In genomic region chrX:78315745-78316144, GRCh38 we compare ENCODE assay signal across 26 cellular contexts. TPM values are rescaled to one million over a fixed set of nuclear protein-coding genes. Genes with fewer than 3 reads are reported as not detected.
DNase-seq lines count a peak whose midpoint lies in the region; ATAC-seq, FAIRE-seq and TF ChIP-seq lines count a peak whose summit lies in the region.
"Had no signal": no experiment of that assay in that cellular context is flagged by ENCODE, and none has a peak within 500 bp of the region (broad histone marks: within the 10 kb centered on the region; RNA-seq: fewer than 3 reads in every experiment).

No MANE protein-coding gene starts in this region.

- TF ChIP-seq EP300 in GM12878 (IDR thresholded peaks at IDR 0.05; ENCODE audit: borderline replicate concordance in 1 of 2, control insufficient read depth in 1 of 2, low read depth in 2 of 2, low read length in 2 of 2): no peak

- no peak overlapping the region for H3K4me3 Mint-ChIP-seq in activated CD4-positive, alpha-beta T cell treated with anti-CD3 and anti-CD28 coated beads for 36 hours
- peak overlapping the region; percentile 25 for H3K4me3 Mint-ChIP-seq in stimulated activated memory B cell treated with anti-CD40 and anti-IgM and Interleukin-4, amounts not matched to agents 10 μg/mL and 1 μg/mL and 100 μg/mL, for 72 hours
- H3K4me3 Mint-ChIP-seq: CD14-positive monocyte; CD8-positive, alpha-beta memory T cell had no signal

- in situ Hi-C loops in GM12878 (cut with MboI): no loop called here

- SMC1A ChIA-PET in GM12878 (lab: Charles Lee; ENCODE audit: uncharacterized antibody, unreplicated experiment): interaction anchor here (0.6 kb wide), 1 partner anchor 1971 kb away, joined by 3 read pairs; no protein-coding TSS in a partner anchor

- no TSS peak for BruUV-seq in GM12878 (replicated peaks; lab: Mats Ljungman, UMichigan)

- peak overlapping the region; percentile 47 for H3K27ac Mint-ChIP-seq in activated CD4-positive, alpha-beta T cell treated with anti-CD3 and anti-CD28 coated beads for 36 hours
- no peak overlapping the region for H3K27ac Mint-ChIP-seq in stimulated activated memory B cell treated with anti-CD40 and anti-IgM and Interleukin-4, amounts not matched to agents 10 μg/mL and 1 μg/mL and 100 μg/mL, for 72 hours
- H3K27ac Mint-ChIP-seq: CD8-positive, alpha-beta memory T cell had no signal

- TF ChIP-seq RAD21 in GM12878 (IDR thresholded peaks at IDR 0.05; ENCODE audit: insufficient read depth, low read depth, low read length): no peak

- no peaks in the 10 kb centered on the region for H3K4me1 ChIP-seq in GM12878 (ENCODE audit: control insufficient read depth, insufficient read depth, low read length)
- no peaks in the 10 kb centered on the region for H3K4me1 ChIP-seq in right cardiac atrium (ENCODE audit: control insufficient read depth, insufficient read depth, low read length)
- H3K4me1 ChIP-seq: BE2C, SJSA1 had no signal

- TF ChIP-seq POLR2A in NB4 (IDR thresholded peaks at IDR 0.05; ENCODE audit: extremely low read depth, insufficient read length) (no peak), GM12878 (IDR thresholded peaks at IDR 0.05; ENCODE audit: low read depth, low read length) (no peak)

- H3K79me2 ChIP-seq in GM12878 (ENCODE audit: control insufficient read depth, insufficient read depth, low read length): no peaks in the 10 kb centered on the region

- H3K9me3 ChIP-seq in GM12878 (replicated peaks; ENCODE audit: control insufficient read depth, insufficient read depth, low read length) (no peaks in the 10 kb centered on the region), right cardiac atrium (ENCODE audit: control insufficient read depth, low read length) (no peaks in the 10 kb centered on the region)
- H3K9me3 ChIP-seq: BE2C, MG63, SJSA1 had no signal

- peaks cover 38% of the 10 kb centered on the region for H3K4me1 Mint-ChIP-seq in activated CD4-positive, alpha-beta T cell treated with anti-CD3 and anti-CD28 coated beads for 36 hours
- peaks cover 76% of the 10 kb centered on the region for H3K4me1 Mint-ChIP-seq in stimulated activated memory B cell treated with anti-CD40 and anti-IgM and Interleukin-4, amounts not matched to agents 10 μg/mL and 1 μg/mL and 100 μg/mL, for 72 hours

- no peak for FAIRE-seq in GM12878 (lab: Jason Lieb, UNC)
- FAIRE-seq: H1 had no signal

- H3K4me2 ChIP-seq in GM12878 (ENCODE audit: control insufficient read depth, insufficient read depth): no peak overlapping the region

- no peak overlapping the region for H3K4me3 ChIP-seq in NB4 (ENCODE audit: low read depth, low read length)
- no peak overlapping the region for H3K4me3 ChIP-seq in GM12878
- H3K4me3 ChIP-seq in right cardiac atrium (ENCODE audit: low read length): no peak overlapping the region
- H3K4me3 ChIP-seq: MG63, SJSA1 had no signal

- H2AFZ ChIP-seq in GM12878 (ENCODE audit: control insufficient read depth, low read depth, low read length): no peak overlapping the region

- H3K27me3 ChIP-seq in GM12878 (replicated peaks in 1 of 2; ENCODE audit: control insufficient read depth in 2 of 2, insufficient read depth in 2 of 2, low read length in 1 of 2): no peaks in the 10 kb centered on the region
- no peaks in the 10 kb centered on the region for H3K27me3 ChIP-seq in right cardiac atrium (ENCODE audit: control insufficient read depth, insufficient read depth)
- H3K27me3 ChIP-seq: BE2C, MG63, SJSA1 had no signal

- H4K20me1 ChIP-seq in GM12878 (ENCODE audit: control insufficient read depth, insufficient read depth): no peaks in the 10 kb centered on the region

- CTCF ChIA-PET in activated CD4-positive, alpha-beta T cell treated with anti-CD3 and anti-CD28 coated beads for 36 hours (lab: Charles Lee): no interaction called here
- CTCF ChIA-PET in GM12878 (lab: Yijun Ruan, JAX): no interaction called here

- H3K9ac ChIP-seq in GM12878 (ENCODE audit: control insufficient read depth, insufficient read depth, low read length): no peak overlapping the region

- H3K9me3 Mint-ChIP-seq in activated CD4-positive, alpha-beta T cell treated with anti-CD3 and anti-CD28 coated beads for 36 hours (ENCODE audit: low read depth): no peaks in the 10 kb centered on the region
- peaks cover 6% of the 10 kb centered on the region for H3K9me3 Mint-ChIP-seq in stimulated activated memory B cell treated with anti-CD40 and anti-IgM and Interleukin-4, amounts not matched to agents 10 μg/mL and 1 μg/mL and 100 μg/mL, for 72 hours
- H3K9me3 Mint-ChIP-seq: CD8-positive, alpha-beta memory T cell had no signal

- H3K27me3 Mint-ChIP-seq in activated CD4-positive, alpha-beta T cell treated with anti-CD3 and anti-CD28 coated beads for 36 hours: no peaks in the 10 kb centered on the region
- H3K27me3 Mint-ChIP-seq in stimulated activated memory B cell treated with anti-CD40 and anti-IgM and Interleukin-4, amounts not matched to agents 10 μg/mL and 1 μg/mL and 100 μg/mL, for 72 hours: no peaks in the 10 kb centered on the region
- H3K27me3 Mint-ChIP-seq: CD8-positive, alpha-beta memory T cell had no signal

- WGBS in GM12878 (ENCODE audit: insufficient coverage, insufficient replicate concordance, low lambda C conversion rate, missing lambda C conversion rate): 28% methylated on average over 2 of the region's 2 CpGs
- WGBS in right cardiac atrium: 92% methylated on average over 2 of the region's 2 CpGs

- H3K36me3 Mint-ChIP-seq in activated CD4-positive, alpha-beta T cell treated with anti-CD3 and anti-CD28 coated beads for 36 hours (ENCODE audit: low read depth): peaks cover 2% of the 10 kb centered on the region
- peaks cover 78% of the 10 kb centered on the region for H3K36me3 Mint-ChIP-seq in stimulated activated memory B cell treated with anti-CD40 and anti-IgM and Interleukin-4, amounts not matched to agents 10 μg/mL and 1 μg/mL and 100 μg/mL, for 72 hours
- H3K36me3 Mint-ChIP-seq: CD8-positive, alpha-beta memory T cell had no signal

- TF ChIP-seq CTCF in NB4 (IDR thresholded peaks at IDR 0.05; ENCODE audit: low read depth, low read length) (no peak), GM12878 (IDR thresholded peaks at IDR 0.05 in 2 of 3, conservative IDR thresholded peaks at IDR 0.05 in 1 of 3; ENCODE audit: control insufficient read depth in 2 of 3, extremely low read depth in 1 of 3, insufficient read depth in 1 of 3, low read depth in 3 of 3, low read length in 3 of 3) (no peak)

- no peak for ATAC-seq in activated CD4-positive, alpha-beta T cell treated with anti-CD3 and anti-CD28 coated beads for 36 hours
- ATAC-seq in GM12878 (peak; percentile 23; the same call in 2 of the 3 replicates), GM21619 (IDR thresholded peaks at IDR 0.05; ENCODE audit: unreplicated experiment) (no peak), GM21737 (IDR thresholded peaks at IDR 0.05; ENCODE audit: unreplicated experiment) (no peak), right cardiac atrium (no peak)
- ATAC-seq in stimulated activated memory B cell treated with anti-CD40 and anti-IgM and Interleukin-4, amounts not matched to agents 10 μg/mL and 1 μg/mL and 100 μg/mL, for 72 hours: no peak

- no peaks in the 10 kb centered on the region for H3K36me3 ChIP-seq in GM12878 (ENCODE audit: control insufficient read depth in 2 of 2, insufficient read depth in 2 of 2, low read length in 1 of 2)
- H3K36me3 ChIP-seq: BE2C, MG63, SJSA1 had no signal

- no peak for DNase-seq in activated CD4-positive, alpha-beta T cell treated with anti-CD3 and anti-CD28 coated beads for 36 hours
- DNase-seq in activated CD4-positive, alpha-beta T cell treated with anti-CD3 and anti-CD28 coated beads for 4 hours: no peak
- DNase-seq in NB4 (ENCODE audit: low read depth) (peak; percentile 77), GM12878 (ENCODE audit: low read depth, low spot score) (no peak), right cardiac atrium (no peak)
- DNase-seq: BE2C; CD8-positive, alpha-beta memory T cell; DMS153; DND-41; HCEC 1CT; KBM-7; MG63; NCI-H1417; NCI-H1694; NCI-H2029 treated with DMSO at 0.1 percent for 48 hours; NCI-H526 treated with DMSO at 0.1 percent for 48 hours; Right ventricle myocardium superior; RPMI8226 had no signal

- H3K27ac ChIP-seq in GM12878 (ENCODE audit: control insufficient read depth, insufficient read depth) (no peak overlapping the region), right cardiac atrium (ENCODE audit: low read length) (no peak overlapping the region)
- H3K27ac ChIP-seq: 22Rv1, SJSA1 had no signal

- RAD21 ChIA-PET in GM12878 (lab: Charles Lee; ENCODE audit: unreplicated experiment): no interaction called here

- intact Hi-C loops in activated CD4-positive, alpha-beta T cell treated with anti-CD3 and anti-CD28 coated beads for 36 hours (cut with DNase I, micrococcal nuclease): no loop called here
- intact Hi-C loops in GM12878 (cut with micrococcal nuclease; ENCODE audit: unreplicated experiment) (no loop called here), right cardiac atrium (cut with DNase I) (no loop called here)

- POLR2A ChIA-PET in activated CD4-positive, alpha-beta T cell treated with anti-CD3 and anti-CD28 coated beads for 36 hours (lab: Charles Lee): no interaction called here
- POLR2A ChIA-PET in GM12878 (lab: Charles Lee): no interaction called here

TF ChIP-seq in GM12878, 131 proteins besides CTCF, POLR2A, EP300 and RAD21 (continues in another document):
- TF ChIP-seq EGR1 (IDR thresholded peaks at IDR 0.05; ENCODE audit: borderline replicate concordance in 1 of 2, low read depth in 2 of 2, low read length in 2 of 2) (no peak), ATF7 (IDR thresholded peaks at IDR 0.05; ENCODE audit: low read depth) (no peak), GABPA (IDR thresholded peaks at IDR 0.05; ENCODE audit: low read depth) (no peak)

RNA-seq across cellular contexts. Expression of gene CYSLTR1, which starts 11.7 kb away (rescaled TPM):
- 1 to 10 TPM; 3.1 TPM for total RNA-seq in activated CD4-positive, alpha-beta T cell treated with anti-CD3 and anti-CD28 coated beads for 36 hours
- 24.1 and 24.8 TPM in 2 replicates for total RNA-seq in GM12878 (2013; cell fraction: nucleolus; rRNA removed)
- total RNA-seq in GM12878 (2014; rRNA removed) (26.7 and 30.9 TPM in 2 replicates), GM12878 (2014; rRNA removed; fragmentation: Illumina TruSeq; extraction: Trizol) (31.9 and 32.9 TPM in 2 replicates), GM12878 (2021) (21.2 and 22.1 TPM in 2 replicates), right cardiac atrium (1 to 10 TPM in 3 of 4 donors, under 1 TPM in 1; 0.84 to 1.2 (median 1.2) TPM)
- polyA plus RNA-seq in GM12878 (2011; ENCODE audit: low read depth): 7.2 TPM
- polyA plus RNA-seq in GM12878 (2011; rRNA removed) (16.5 and 22.6 TPM in 2 replicates), GM12878 (2014; fragmentation: Illumina TruSeq; extraction: Trizol) (28.9 and 32.0 TPM in 2 replicates), GM12878 (2014; fragmentation: Nextera tagmentation; extraction: Ambion mirVana) (10 to 100 TPM; 27.9 to 42.0 TPM), GM12878 (2014; rRNA removed) (10.7 and 13.7 TPM in 2 replicates), GM12878 (2016; fragmentation: Nextera tagmentation; extraction: Ambion mirVana) (10 to 100 TPM; 18.0 to 20.5 TPM), right cardiac atrium (0.52 TPM)
- 6.4 and 7.0 TPM in 2 replicates for polyA plus RNA-seq in GM12878 (2011; cell fraction: cytosol; rRNA removed)
- 4.8 and 4.9 TPM in 2 replicates for polyA plus RNA-seq in GM12878 (2011; cell fraction: nucleus; rRNA removed)
- polyA plus RNA-seq in GM12878 (2012): 9.0 and 9.2 TPM in 2 replicates
- 13.5 and 19.7 TPM in 2 replicates for polyA minus RNA-seq in GM12878 (2011; rRNA and poly(A)+ RNA removed)
- 3.6 and 5.0 TPM in 2 replicates for polyA minus RNA-seq in GM12878 (2011; cell fraction: cytosol; rRNA and poly(A)+ RNA removed)
- polyA minus RNA-seq in GM12878 (2011; cell fraction: nucleus; rRNA and poly(A)+ RNA removed): 5.4 and 10.1 TPM in 2 replicates
- total RNA-seq: NCI-H460 had no signal

Comparison
In these comparisons a context has a peak if more than half of its experiments do, and no peak if none do; other contexts are left out.
1. RNA of gene CYSLTR1, which starts 11.7 kb away (total RNA-seq): 21.2 to 32.9 TPM in GM12878; 3.1 TPM in activated CD4-positive, alpha-beta T cell treated with anti-CD3 and anti-CD28 coated beads for 36 hours and 0.84 to 1.2 TPM in right cardiac atrium; every median in the first group is over 4 times any median in the second.